Comparison of ENCODE assay signal across 1 cellular context in the genomic region with DNA sequence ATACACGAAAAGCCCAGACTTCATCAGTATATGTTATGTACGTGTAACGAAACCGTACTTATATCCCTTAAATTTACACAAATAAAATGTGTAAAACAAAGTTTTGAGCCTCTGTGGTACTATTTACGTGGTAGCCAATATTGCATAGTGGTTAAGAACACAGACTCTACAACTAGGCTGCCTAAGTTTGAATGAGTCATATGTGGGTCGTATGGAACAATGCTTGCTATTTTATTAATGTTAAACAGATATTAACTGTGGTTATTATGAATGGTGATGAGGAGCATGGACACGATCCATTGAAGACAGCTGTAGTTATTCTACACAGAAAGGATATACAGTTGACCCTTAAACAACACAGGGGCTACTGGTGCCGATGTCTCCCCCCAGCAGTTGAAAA.
TF ChIP-seq lines count a peak whose summit lies in the region.

No MANE protein-coding gene starts in this region.

TF ChIP-seq in K562, 482 proteins besides CTCF, POLR2A, EP300 and RAD21 (continued from another document):
- TF ChIP-seq, protein P1, sequence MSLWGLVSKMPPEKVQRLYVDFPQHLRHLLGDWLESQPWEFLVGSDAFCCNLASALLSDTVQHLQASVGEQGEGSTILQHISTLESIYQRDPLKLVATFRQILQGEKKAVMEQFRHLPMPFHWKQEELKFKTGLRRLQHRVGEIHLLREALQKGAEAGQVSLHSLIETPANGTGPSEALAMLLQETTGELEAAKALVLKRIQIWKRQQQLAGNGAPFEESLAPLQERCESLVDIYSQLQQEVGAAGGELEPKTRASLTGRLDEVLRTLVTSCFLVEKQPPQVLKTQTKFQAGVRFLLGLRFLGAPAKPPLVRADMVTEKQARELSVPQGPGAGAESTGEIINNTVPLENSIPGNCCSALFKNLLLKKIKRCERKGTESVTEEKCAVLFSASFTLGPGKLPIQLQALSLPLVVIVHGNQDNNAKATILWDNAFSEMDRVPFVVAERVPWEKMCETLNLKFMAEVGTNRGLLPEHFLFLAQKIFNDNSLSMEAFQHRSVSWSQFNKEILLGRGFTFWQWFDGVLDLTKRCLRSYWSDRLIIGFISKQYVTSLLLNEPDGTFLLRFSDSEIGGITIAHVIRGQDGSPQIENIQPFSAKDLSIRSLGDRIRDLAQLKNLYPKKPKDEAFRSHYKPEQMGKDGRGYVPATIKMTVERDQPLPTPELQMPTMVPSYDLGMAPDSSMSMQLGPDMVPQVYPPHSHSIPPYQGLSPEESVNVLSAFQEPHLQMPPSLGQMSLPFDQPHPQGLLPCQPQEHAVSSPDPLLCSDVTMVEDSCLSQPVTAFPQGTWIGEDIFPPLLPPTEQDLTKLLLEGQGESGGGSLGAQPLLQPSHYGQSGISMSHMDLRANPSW (CRISPR knock-in tag; IDR thresholded peaks at IDR 0.05): no peak
